Comparison of ENCODE assay signal across 9 cellular contexts in genomic region chr21:34243562-34243961, GRCh38.
A peak's percentile ranks its signal among the peaks of the same experiment; 100 is the strongest.
DNase-seq lines count a peak whose midpoint lies in the region; ATAC-seq and TF ChIP-seq lines count a peak whose summit lies in the region.
"Had no signal": no experiment of that assay in that cellular context is flagged by ENCODE, and none has a peak within 500 bp of the region (broad histone marks: within the 10 kb centered on the region; RNA-seq: fewer than 3 reads in every experiment).

No MANE protein-coding gene starts in this region.

- no peaks in the 10 kb centered on the region for H4K20me1 ChIP-seq in OCI-LY3 (ENCODE audit: insufficient read depth, low read length)

- H3K4me1 ChIP-seq in OCI-LY3 (ENCODE audit: low read length) (no peaks in the 10 kb centered on the region), endodermal cell (ENCODE audit: control insufficient read depth, insufficient read depth, low read length) (no peaks in the 10 kb centered on the region)

- WGBS in endodermal cell (ENCODE audit: insufficient coverage in 1 of 2, insufficient read length in 1 of 2), 2 experiments = 85% methylated on average over 1 of the region's 1 CpG; no CpG with 5 or more reads in 1 of the 2 experiments

- H3K27ac ChIP-seq in 22Rv1 (no peak overlapping the region), OCI-LY3 (ENCODE audit: low read length) (no peak overlapping the region), endodermal cell (ENCODE audit: low read depth, low read length) (no peak overlapping the region)

- H2AFZ ChIP-seq in OCI-LY3 (ENCODE audit: low read depth, low read length) = no peak overlapping the region

- no peak overlapping the region for H3K4me3 ChIP-seq in OCI-LY3 (ENCODE audit: low read length)
- H3K4me3 ChIP-seq in endodermal cell (ENCODE audit: low read length) = no peak overlapping the region
- no peak overlapping the region for H3K4me3 ChIP-seq in retinal pigment epithelial cell (ENCODE audit: low read length)

- no peak overlapping the region for H3K27ac Mint-ChIP-seq in endodermal cell

- H3K4me3 Mint-ChIP-seq in endodermal cell = no peak overlapping the region
- H3K4me3 Mint-ChIP-seq: brain had no signal

- no peaks in the 10 kb centered on the region for H3K79me2 ChIP-seq in OCI-LY3 (ENCODE audit: low read length)

- H3K4me2 ChIP-seq in OCI-LY3 (ENCODE audit: low read length) = no peak overlapping the region

- no peaks in the 10 kb centered on the region for H3K36me3 ChIP-seq in OCI-LY3 (replicated peaks; ENCODE audit: low read depth, low read length)
- H3K36me3 ChIP-seq in endodermal cell (ENCODE audit: control insufficient read depth, insufficient read depth, low read length) = no peaks in the 10 kb centered on the region

- no peaks in the 10 kb centered on the region for H3K36me3 Mint-ChIP-seq in endodermal cell (ENCODE audit: low read depth)
- H3K36me3 Mint-ChIP-seq: brain had no signal

- H3K4me1 Mint-ChIP-seq in endodermal cell = no peaks in the 10 kb centered on the region
- H3K4me1 Mint-ChIP-seq: brain had no signal

- 0 out of 2 replicates have a peak, but pooled peaks cover 3% of the 10 kb centered on the region for H3K9me3 ChIP-seq in OCI-LY3 (ENCODE audit: insufficient read depth, low read length)
- H3K9me3 ChIP-seq in endodermal cell (ENCODE audit: control insufficient read depth, low read length) = peaks cover 6% of the 10 kb centered on the region

- peak; percentile 56 for TF ChIP-seq CTCF in 22Rv1 (IDR thresholded peaks at IDR 0.05)
- peak; percentile 26; the same call in 1 of the 2 replicates for TF ChIP-seq CTCF in GM12874 (IDR thresholded peaks at IDR 0.05; ENCODE audit: insufficient read depth, low read depth, low read length)
- peak; percentile 45; the same call in 1 of the 2 replicates for TF ChIP-seq CTCF in OCI-LY3 (IDR thresholded peaks at IDR 0.05; ENCODE audit: low read depth, low read length)
- peak; percentile 79 for TF ChIP-seq CTCF in endodermal cell (conservative IDR thresholded peaks at IDR 0.05)
- peak; percentile 69 for TF ChIP-seq CTCF in retinal pigment epithelial cell (conservative IDR thresholded peaks at IDR 0.05; ENCODE audit: low read depth, low read length)

- peaks cover 16% of the 10 kb centered on the region for H3K9me3 Mint-ChIP-seq in endodermal cell

- H3K9ac ChIP-seq in OCI-LY3 (ENCODE audit: low read length) (no peak overlapping the region), endodermal cell (ENCODE audit: extremely low read depth, low read length, poor library complexity, severe bottlenecking) (no peak overlapping the region)

- H3K27me3 ChIP-seq in OCI-LY3 (ENCODE audit: low read depth, low read length) (no peaks in the 10 kb centered on the region), endodermal cell (ENCODE audit: control insufficient read depth, insufficient read depth, low read length, poor library complexity, severe bottlenecking) (no peaks in the 10 kb centered on the region)

- ATAC-seq in GM18519 (IDR thresholded peaks at IDR 0.05; ENCODE audit: low FRiP score, unreplicated experiment) = no peak

- DNase-seq in endodermal cell = peak; percentile 73
- no peak for DNase-seq in retinal pigment epithelial cell (ENCODE audit: low read depth)
- no peak for DNase-seq in effector CD4-positive, alpha-beta T cell
- DNase-seq in kidney glomerular epithelial cell (lab: John Stamatoyannopoulos, UW) = no peak

- no peaks in the 10 kb centered on the region for H3K27me3 Mint-ChIP-seq in endodermal cell (ENCODE audit: insufficient read depth)
- H3K27me3 Mint-ChIP-seq: brain had no signal

Comparison
In these comparisons a context has a peak if more than half of its experiments do, and no peak if none do; other contexts are left out.
1. CTCF ChIP-seq: peak in every context shown above with its lines; median percentile 79 in endodermal cell; 69 in retinal pigment epithelial cell; 56 in 22Rv1; 45 in OCI-LY3; 26 in GM12874.